In genomic region chr15:41794081-41794480, GRCh38 we compare ENCODE assay signal across 1 cellular context.
A peak's percentile ranks its signal among the peaks of the same experiment; 100 is the strongest.
TF ChIP-seq lines count a peak whose summit lies in the region.

No MANE protein-coding gene starts in this region.

TF ChIP-seq in K562, 482 proteins besides CTCF, POLR2A, EP300 and RAD21:
- TF ChIP-seq ZNF316 (IDR thresholded peaks at IDR 0.05) (peak; percentile 8; the same call in 1 of the 2 replicates), POLR2H (tag; IDR thresholded peaks at IDR 0.05; ENCODE audit: low read depth) (no peak)
